8 cellular contexts compared by ENCODE assay signal in genomic region chr20:62123450-62124118, GRCh38. TPM values are rescaled to one million over a fixed set of nuclear protein-coding genes. Genes with fewer than 3 reads are reported as not detected.
DNase-seq lines count a peak whose midpoint lies in the region; ATAC-seq and TF ChIP-seq lines count a peak whose summit lies in the region.

No MANE protein-coding gene starts in this region.

- intact Hi-C loops in CD14-positive monocyte (cut with micrococcal nuclease), result loop anchor here (2.0 to 10.0 kb wide), 5 partner anchors 13 to 181 kb away; partner anchors contain the start of genes ADRM1 (in 1 of the 2), MTG2 (in 1 of the 2) and OSBPL2 (in 1 of the 2)

- H4K20me1 ChIP-seq in Loucy (ENCODE audit: insufficient read depth, low read length, poor library complexity, severe bottlenecking), result peaks cover 32% of the 10 kb centered on the region

- peaks cover 19% of the 10 kb centered on the region for H3K4me1 Mint-ChIP-seq in CD14-positive monocyte
- peaks cover 50% of the 10 kb centered on the region for H3K4me1 Mint-ChIP-seq in central memory CD8-positive, alpha-beta T cell
- peaks cover 18 to 46% (median 32%) of the 10 kb centered on the region in 3 donors for H3K4me1 Mint-ChIP-seq in naive B cell

- H3K27ac Mint-ChIP-seq in CD14-positive monocyte, result peak overlapping the region in 6 of 7 donors; percentile 42 to 84 (median 64)
- H3K27ac Mint-ChIP-seq in central memory CD8-positive, alpha-beta T cell (ENCODE audit: low read depth), result peak overlapping the region; percentile 71
- H3K27ac Mint-ChIP-seq in naive B cell, result peak overlapping the region in 5 of 6 donors; percentile 54 to 94 (median 75)

- peak overlapping the region; percentile 99 for H3K4me2 ChIP-seq in Loucy (ENCODE audit: low read depth, low read length, poor library complexity, severe bottlenecking)

- H3F3A ChIP-seq in Loucy (ENCODE audit: low read depth), result no peaks in the 10 kb centered on the region

- H3K36me3 Mint-ChIP-seq in CD14-positive monocyte, result peaks cover 43 to 46% of the 10 kb centered on the region in 2 donors
- peaks cover 23% of the 10 kb centered on the region for H3K36me3 Mint-ChIP-seq in central memory CD8-positive, alpha-beta T cell (ENCODE audit: insufficient read depth)
- H3K36me3 Mint-ChIP-seq in naive B cell, result peaks cover 11 to 15% of the 10 kb centered on the region in 2 donors

- H3K36me3 ChIP-seq in Loucy (ENCODE audit: insufficient read depth, low read length), result peaks cover 32% of the 10 kb centered on the region; the same call in 1 of the 2 replicates

- TF ChIP-seq CTCF in CD14-positive monocyte (IDR thresholded peaks at IDR 0.05) (no peak), Loucy (conservative IDR thresholded peaks at IDR 0.05; ENCODE audit: low read length) (peak; percentile 42)

- H3K4me1 ChIP-seq in Loucy (ENCODE audit: insufficient read depth, low read length, poor library complexity, severe bottlenecking), result peaks cover 49% of the 10 kb centered on the region

- H3K4me3 ChIP-seq in Loucy (ENCODE audit: low read length, poor library complexity, severe bottlenecking), result peak overlapping the region; percentile 88

- no peaks in the 10 kb centered on the region for H3K9me3 ChIP-seq in Loucy (ENCODE audit: insufficient read depth, low read depth, low read length)

- no peaks in the 10 kb centered on the region for H3K9me2 ChIP-seq in Loucy (replicated peaks; ENCODE audit: low read depth, low read length)

- H3K9ac ChIP-seq in Loucy (ENCODE audit: low read depth, low read length, poor library complexity, severe bottlenecking), result peak overlapping the region; percentile 75

- H3K9me3 Mint-ChIP-seq in CD14-positive monocyte (no peaks in the 10 kb centered on the region), naive B cell (no peaks in the 10 kb centered on the region)
- no peaks in the 10 kb centered on the region for H3K9me3 Mint-ChIP-seq in central memory CD8-positive, alpha-beta T cell

- H2AFZ ChIP-seq in Loucy (ENCODE audit: low read length), result no peak overlapping the region

- DNase-seq in CD14-positive monocyte (ENCODE audit: low spot score) (no peak), naive B cell (no peak), KG1 (lab: John Stamatoyannopoulos, UW) (no peak), NCI-H526 (lab: John Stamatoyannopoulos, UW) (no peak), NCI-H1092 (lab: John Stamatoyannopoulos, UW) (no peak)
- DNase-seq in central memory CD8-positive, alpha-beta T cell (ENCODE audit: low spot score in 2 of 2), result no peak

- H3K27me3 Mint-ChIP-seq in CD14-positive monocyte (ENCODE audit: low read depth in 3 of 3) (peaks cover 2 to 9% (median 8%) of the 10 kb centered on the region in 3 donors), naive B cell (peaks cover 0 to 5% (median 0%) of the 10 kb centered on the region in 3 donors)
- no peaks in the 10 kb centered on the region for H3K27me3 Mint-ChIP-seq in central memory CD8-positive, alpha-beta T cell

- ATAC-seq in central memory CD8-positive, alpha-beta T cell (replicated peaks; ENCODE audit: extremely low read depth, poor library complexity, severe bottlenecking), result no peak
- no peak for ATAC-seq in naive B cell (ENCODE audit: low read depth in 2 of 2)
- no peak for ATAC-seq in HG03025 (IDR thresholded peaks at IDR 0.05; ENCODE audit: low FRiP score, unreplicated experiment)

- H3K27me3 ChIP-seq in Loucy (ENCODE audit: insufficient read depth, low read length, poor library complexity, severe bottlenecking), result no peaks in the 10 kb centered on the region

- H3K4me3 Mint-ChIP-seq in CD14-positive monocyte (peak overlapping the region; percentile 84 to 89), naive B cell (peak overlapping the region; percentile 78 to 95 (median 88))
- peak overlapping the region; percentile 80 for H3K4me3 Mint-ChIP-seq in central memory CD8-positive, alpha-beta T cell

- peaks cover 70% of the 10 kb centered on the region for H3K79me2 ChIP-seq in Loucy (ENCODE audit: insufficient read depth, low read length)

RNA-seq across cellular contexts. Expression of gene LSM14B, which starts 1.3 kb away (rescaled TPM):
- 1 to 10 TPM; 1.0 to 1.4 TPM for polyA plus RNA-seq in CD14-positive monocyte
- 1 to 10 TPM in 5 of 6 donors, not detected in 1; 1.1 to 3.4 (median 1.2) TPM for polyA plus RNA-seq in naive B cell (ENCODE audit: low read depth in 6 of 6)

RNA-seq across cellular contexts. Expression of gene PSMA7, which starts 19.6 kb away (rescaled TPM):
- polyA plus RNA-seq in CD14-positive monocyte, result 100 to 1,000 TPM; 527 to 668 TPM
- 100 to 1,000 TPM; 367 to 572 (median 436) TPM for polyA plus RNA-seq in naive B cell (ENCODE audit: low read depth in 6 of 6)

RNA-seq across cellular contexts. Expression of gene SS18L1, which starts 20.0 kb away (rescaled TPM):
- polyA plus RNA-seq in CD14-positive monocyte (1 to 10 TPM in 1 of 2 donors, under 1 TPM in 1; 0.75 to 1.1 TPM), naive B cell (ENCODE audit: low read depth in 6 of 6) (1 to 10 TPM in 3 of 6 donors, under 1 TPM in 2, not detected in 1; 0.41 to 1.7 (median 1.2) TPM)

RNA-seq across cellular contexts. Expression of gene TAF4, which starts 57.9 kb away (rescaled TPM):
- polyA plus RNA-seq in CD14-positive monocyte (under 1 TPM; 0.48 to 0.99 TPM), naive B cell (ENCODE audit: low read depth in 6 of 6) (1 to 10 TPM; 1.3 to 4.2 (median 1.8) TPM)

RNA-seq across cellular contexts. Expression of gene MTG2, which starts 59.2 kb away (rescaled TPM):
- 10 to 100 TPM; 10.8 to 14.9 TPM for polyA plus RNA-seq in CD14-positive monocyte
- 10 to 100 TPM; 12.7 to 19.1 (median 16.3) TPM for polyA plus RNA-seq in naive B cell (ENCODE audit: low read depth in 6 of 6)
